Comparison of ENCODE assay signal across 8 cellular contexts in the genomic region with DNA sequence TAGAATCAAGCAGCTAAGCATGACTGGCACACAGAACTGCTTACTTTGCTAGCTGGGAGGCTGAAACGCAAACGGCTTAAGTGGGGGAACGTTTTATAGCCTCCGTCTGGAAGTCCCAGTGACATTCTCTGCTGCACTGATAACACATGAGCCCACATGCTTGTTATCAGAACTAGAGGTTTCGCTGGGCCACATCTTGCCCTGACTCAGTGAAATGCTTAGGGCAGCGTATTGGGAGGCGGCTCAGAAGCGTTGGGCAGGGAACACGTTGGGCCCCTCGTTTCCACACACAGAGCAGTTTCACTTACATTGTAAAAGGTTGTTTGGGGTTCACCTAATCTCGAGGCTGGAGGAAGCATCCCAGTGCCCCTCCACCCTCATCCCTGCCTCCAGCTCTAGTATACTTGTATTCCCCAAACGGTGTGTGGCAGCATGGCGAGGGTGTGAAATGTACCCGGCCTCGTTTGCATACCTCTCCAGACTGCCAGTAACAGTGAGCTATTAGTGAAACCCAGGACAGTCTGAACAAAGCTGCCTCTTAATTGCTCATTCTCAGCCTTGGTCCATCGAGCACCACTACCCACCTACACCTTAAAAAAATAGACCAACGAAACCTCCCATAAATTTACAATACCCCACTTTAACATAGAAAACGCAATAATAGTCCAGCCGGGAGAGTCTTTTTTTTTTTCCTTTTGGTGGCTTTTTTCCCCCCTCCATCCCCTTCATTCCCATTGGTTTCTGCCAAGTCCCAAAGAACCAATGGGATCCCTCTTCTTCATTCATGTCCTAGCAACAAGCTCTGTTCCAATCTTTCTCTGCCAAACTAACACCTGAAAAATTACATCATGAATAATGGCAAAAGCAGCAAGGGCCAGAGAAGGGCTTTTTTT.
DNase-seq lines count a peak whose midpoint lies in the region; ATAC-seq and TF ChIP-seq lines count a peak whose summit lies in the region.

No MANE protein-coding gene starts in this region.

- no peak for TF ChIP-seq CTCF in dorsolateral prefrontal cortex (IDR thresholded peaks at IDR 0.05 in 54 of 56, conservative IDR thresholded peaks at IDR 0.05 in 2 of 56; ENCODE audit: low read depth in 1 of 56, partially characterized antibody in 56 of 56)
- TF ChIP-seq CTCF in type B pancreatic cell (conservative IDR thresholded peaks at IDR 0.05): no peak
- no peak for TF ChIP-seq CTCF in right lobe of liver (IDR thresholded peaks at IDR 0.05)

- peaks cover 38% of the 10 kb centered on the region for H3K4me1 ChIP-seq in muscle layer of colon (ENCODE audit: insufficient read depth, low read length)
- H3K4me1 ChIP-seq in right lobe of liver: no peaks in the 10 kb centered on the region

- H3K9me3 ChIP-seq in muscle layer of colon (ENCODE audit: low read length) (no peaks in the 10 kb centered on the region), right lobe of liver (no peaks in the 10 kb centered on the region)

- no peak overlapping the region for H3K9ac ChIP-seq in muscle layer of colon (ENCODE audit: low read length)

- H3K27me3 ChIP-seq in dorsolateral prefrontal cortex (no peaks in the 10 kb centered on the region), muscle layer of colon (ENCODE audit: control insufficient read depth in 1 of 2, insufficient read depth in 2 of 2, low read length in 2 of 2) (no peaks in the 10 kb centered on the region), right lobe of liver (no peaks in the 10 kb centered on the region)

- H3K4me3 ChIP-seq in dorsolateral prefrontal cortex: peak overlapping the region in 53 of 59 donors; percentile 3 to 59 (median 29)
- H3K4me3 ChIP-seq in muscle layer of colon (ENCODE audit: low read depth in 1 of 2, low read length in 2 of 2): peak overlapping the region in 1 of 2 donors; percentile 28
- no peak overlapping the region for H3K4me3 ChIP-seq in right lobe of liver

- H3K36me3 Mint-ChIP-seq in type B pancreatic cell: no peaks in the 10 kb centered on the region
- no peaks in the 10 kb centered on the region for H3K36me3 Mint-ChIP-seq in activated CD4-positive, alpha-beta T cell treated with anti-CD3 and anti-CD28 coated beads for 36 hours (ENCODE audit: low read depth)

- H3K27me3 Mint-ChIP-seq in type B pancreatic cell: peaks cover 4% of the 10 kb centered on the region
- no peaks in the 10 kb centered on the region for H3K27me3 Mint-ChIP-seq in activated CD4-positive, alpha-beta T cell treated with anti-CD3 and anti-CD28 coated beads for 36 hours

- CTCF ChIA-PET in activated CD4-positive, alpha-beta T cell treated with anti-CD3 and anti-CD28 coated beads for 36 hours (lab: Charles Lee): interaction anchor here (0.7 kb wide), 1 partner anchor 332 kb away, joined by 4 read pairs; no protein-coding TSS in a partner anchor

- H3K27ac Mint-ChIP-seq in type B pancreatic cell: peak overlapping the region; percentile 45
- H3K27ac Mint-ChIP-seq in activated CD4-positive, alpha-beta T cell treated with anti-CD3 and anti-CD28 coated beads for 36 hours: no peak overlapping the region

- intact Hi-C loops in dorsolateral prefrontal cortex (cut with DNase I) (loop anchor here in 1 of 2 donors (2.0 kb wide), 1 partner anchor 51 kb away; no protein-coding TSS in a partner anchor), right lobe of liver (cut with DNase I) (no loop called here)
- intact Hi-C loops in activated CD4-positive, alpha-beta T cell treated with anti-CD3 and anti-CD28 coated beads for 36 hours (cut with DNase I, micrococcal nuclease): no loop called here

- DNase-seq in NCI-H82 (lab: John Stamatoyannopoulos, UW) (peak; percentile 39), NCI-H82 treated with DMSO at 0.1 percent for 48 hours (lab: John Stamatoyannopoulos, UW; ENCODE audit: unreplicated experiment) (no peak), dorsolateral prefrontal cortex (peak in 2 of 10 donors; percentile 45 to 55), type B pancreatic cell (ENCODE audit: extremely low spot score, unreplicated experiment) (no peak), right lobe of liver (no peak)
- no peak for DNase-seq in activated CD4-positive, alpha-beta T cell treated with anti-CD3 and anti-CD28 coated beads for 36 hours

- POLR2A ChIA-PET in activated CD4-positive, alpha-beta T cell treated with anti-CD3 and anti-CD28 coated beads for 36 hours (lab: Charles Lee): no interaction called here

- no peak for TF ChIP-seq POLR2A in right lobe of liver (IDR thresholded peaks at IDR 0.05)

- H3K4me3 Mint-ChIP-seq in type B pancreatic cell: peak overlapping the region; percentile 59
- H3K4me3 Mint-ChIP-seq in activated CD4-positive, alpha-beta T cell treated with anti-CD3 and anti-CD28 coated beads for 36 hours: no peak overlapping the region

- ATAC-seq in right lobe of liver (no peak), GM21447 (IDR thresholded peaks at IDR 0.05; ENCODE audit: unreplicated experiment) (no peak)
- no peak for ATAC-seq in activated CD4-positive, alpha-beta T cell treated with anti-CD3 and anti-CD28 coated beads for 36 hours

- peak overlapping the region; percentile 51 to 95 (median 85) for H3K27ac ChIP-seq in dorsolateral prefrontal cortex
- peak overlapping the region; percentile 85 for H3K27ac ChIP-seq in muscle layer of colon (ENCODE audit: low read depth, low read length)
- no peak overlapping the region for H3K27ac ChIP-seq in right lobe of liver

- 51% methylated on average over 7 of the region's 19 CpGs for WGBS in right lobe of liver (ENCODE audit: insufficient coverage, low coverage, low lambda C conversion rate, missing lambda C conversion rate)

- H3K36me3 ChIP-seq in muscle layer of colon (ENCODE audit: insufficient read depth, low read length): no peaks in the 10 kb centered on the region
- H3K36me3 ChIP-seq in right lobe of liver: no peaks in the 10 kb centered on the region

- H3K9me3 Mint-ChIP-seq in type B pancreatic cell: no peaks in the 10 kb centered on the region
- H3K9me3 Mint-ChIP-seq in activated CD4-positive, alpha-beta T cell treated with anti-CD3 and anti-CD28 coated beads for 36 hours (ENCODE audit: low read depth): no peaks in the 10 kb centered on the region

- H3K4me1 Mint-ChIP-seq in type B pancreatic cell (ENCODE audit: unreplicated experiment): peaks cover 42% of the 10 kb centered on the region
- H3K4me1 Mint-ChIP-seq in activated CD4-positive, alpha-beta T cell treated with anti-CD3 and anti-CD28 coated beads for 36 hours: no peaks in the 10 kb centered on the region

Comparison
In these comparisons a context has a peak if more than half of its experiments do, and no peak if none do; other contexts are left out.
1. H3K27ac ChIP-seq: peak in dorsolateral prefrontal cortex (59 of 59) and muscle layer of colon (single experiment); none in right lobe of liver (0 of 3).
2. H3K4me3 ChIP-seq: peak in dorsolateral prefrontal cortex (53 of 59); none in right lobe of liver (0 of 3).